ENCODE assay signal across 14 cellular contexts in genomic region chr22:38674888-38675287, GRCh38.
"Had no signal": no experiment of that assay in that cellular context is flagged by ENCODE, and none has a peak within 500 bp of the region (broad histone marks: within the 10 kb centered on the region; RNA-seq: fewer than 3 reads in every experiment).

No MANE protein-coding gene starts in this region.

- H3K4me1 ChIP-seq: gastroesophageal sphincter, right lobe of liver had no signal

- ATAC-seq: activated CD4-positive, CD25-positive, alpha-beta regulatory T cell treated with anti-CD3 and anti-CD28 coated beads, Interleukin-2, amount 50 U/mL, for 24 hours; effector memory CD8-positive, alpha-beta T cell; gastroesophageal sphincter; mucosa of descending colon; naive thymus-derived CD8-positive, alpha-beta T cell; stimulated activated memory B cell treated with anti-CD40 and anti-IgM and Interleukin-4, amounts not matched to agents 10 μg/mL and 1 μg/mL and 100 μg/mL, for 72 hours had no signal

- H3K27ac ChIP-seq: epithelial cell of prostate, gastroesophageal sphincter, right lobe of liver had no signal

- H3K9me3 ChIP-seq: gastroesophageal sphincter, mucosa of descending colon, right lobe of liver had no signal

- H3K4me3 ChIP-seq: gastroesophageal sphincter, lung, mucosa of descending colon, right lobe of liver had no signal

- H3K27me3 ChIP-seq: gastroesophageal sphincter, right lobe of liver had no signal

- DNase-seq: activated effector memory CD4-positive, alpha-beta T cell treated with Interleukin-2 at 50 U/mL for 16 hours; activated T-cell treated with anti-CD3 and anti-CD28 coated beads, Interleukin-2, amount 50 U/mL, for 24 hours; central memory CD4-positive, alpha-beta T cell; effector memory CD8-positive, alpha-beta T cell; mucosa of descending colon; naive thymus-derived CD8-positive, alpha-beta T cell; SW 1271; trophoblast cell had no signal
